In the genomic region with DNA sequence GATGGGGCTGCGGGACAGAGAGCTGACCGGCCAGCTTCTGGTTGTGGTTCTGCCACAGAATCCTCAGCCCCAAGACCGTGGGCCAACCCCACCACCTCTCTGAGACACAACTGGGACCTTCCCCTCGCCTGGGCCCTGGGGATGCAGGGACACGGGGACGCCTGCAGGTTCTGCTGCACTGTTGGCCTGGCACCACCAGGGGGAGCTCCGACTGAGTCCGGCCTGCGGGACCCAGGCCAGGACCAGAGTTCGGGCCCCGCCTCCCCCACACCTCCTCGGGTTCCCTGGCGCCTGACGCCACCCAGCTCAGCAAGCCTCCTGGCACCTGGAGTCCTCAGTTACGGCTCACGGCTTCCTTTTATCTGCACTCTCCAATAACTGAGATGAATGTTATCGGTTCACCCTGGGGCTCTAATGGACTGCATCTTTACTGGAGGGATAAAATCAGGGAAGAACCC, we compare ENCODE assay signal across 8 cellular contexts. TPM values are rescaled to one million over a fixed set of nuclear protein-coding genes. Genes with fewer than 3 reads are reported as not detected.
A peak's percentile ranks its signal among the peaks of the same experiment; 100 is the strongest.
DNase-seq lines count a peak whose midpoint lies in the region; ATAC-seq, FAIRE-seq and TF ChIP-seq lines count a peak whose summit lies in the region.

No MANE protein-coding gene starts in this region.

- no peak for TF ChIP-seq POLR2A in H1 (IDR thresholded peaks at IDR 0.05; ENCODE audit: control extremely low read depth in 1 of 2, low read depth in 2 of 2, low read length in 2 of 2)

- H3K36me3 ChIP-seq in CD8-positive, alpha-beta T cell (ENCODE audit: insufficient read depth, low read length) = no peaks in the 10 kb centered on the region
- H3K36me3 ChIP-seq in H1 (ENCODE audit: control insufficient read depth in 2 of 4, insufficient read depth in 4 of 4, low read length in 3 of 4) = peaks cover 0 to 20% (median 13%) of the 10 kb centered on the region in 4 experiments; a peak in 4 of 8 replicates

- CTCF ChIA-PET in CD8-positive, alpha-beta T cell (lab: Charles Lee) = interaction anchor here (0.7 to 2.5 kb wide), 23 partner anchors 8 to 267 kb away, joined by 3 to 24 read pairs (median 4); no protein-coding TSS in a partner anchor
- CTCF ChIA-PET in H1 (lab: Charles Lee; ENCODE audit: partially characterized antibody) = interaction anchor here (0.6 to 10.2 kb wide), 39 partner anchors 8 to 1028 kb away, joined by 3 to 110 read pairs (median 4); no protein-coding TSS in a partner anchor

- H3K23me2 ChIP-seq in H1 (ENCODE audit: low read depth, low read length) = no peaks in the 10 kb centered on the region

- no peak overlapping the region for H3K4me3 Mint-ChIP-seq in CD8-positive, alpha-beta T cell

- H3K9me3 Mint-ChIP-seq in CD8-positive, alpha-beta T cell = no peaks in the 10 kb centered on the region

- H3K36me3 Mint-ChIP-seq in CD8-positive, alpha-beta T cell = no peaks in the 10 kb centered on the region

- H3K79me1 ChIP-seq in H1 (ENCODE audit: low read depth, low read length) = peaks cover 4% of the 10 kb centered on the region; the same call in 1 of the 2 replicates

- peak; percentile 48 to 82 (median 67) for DNase-seq in CD8-positive, alpha-beta T cell
- peak; percentile 56 for DNase-seq in HT1080 (ENCODE audit: low read depth)
- DNase-seq in NOMO-1 treated with dmso at 0.1 percent for 144 hours (lab: John Stamatoyannopoulos, UW; ENCODE audit: unreplicated experiment) = peak; percentile 18
- peak; percentile 54 to 79 (median 72) for DNase-seq in activated CD8-positive, alpha-beta memory T cell treated with anti-CD3 and anti-CD28 coated beads for 48 hours (ENCODE audit: low read depth in 2 of 3, low spot score in 2 of 3)
- DNase-seq in H1 (ENCODE audit: low read depth in 1 of 2, low spot score in 2 of 2) = peak; percentile 38 to 98
- peak; percentile 87 for DNase-seq in mucosa of gallbladder (ENCODE audit: low spot score)
- peak; percentile 46 to 55 for DNase-seq in stimulated activated CD8-positive, alpha-beta memory T cell treated with anti-CD3 and anti-CD28 coated beads, Interleukin-7, amount 100 ng/mL, for 4 hours (ENCODE audit: low read depth in 2 of 2)

- no peaks in the 10 kb centered on the region for H3K27me3 ChIP-seq in CD8-positive, alpha-beta T cell (ENCODE audit: insufficient read depth, low read length)
- H3K27me3 ChIP-seq in H1 (replicated peaks in 1 of 4; ENCODE audit: control insufficient read depth in 3 of 4, extremely low read depth in 1 of 4, insufficient read depth in 3 of 4, low read length in 3 of 4) = no peaks in the 10 kb centered on the region

- H3K4ac ChIP-seq in H1 (replicated peaks; ENCODE audit: insufficient read length, low read depth, low read length) = no peak overlapping the region

- no peak for TF ChIP-seq EP300 in H1 (IDR thresholded peaks at IDR 0.05; ENCODE audit: borderline replicate concordance in 1 of 2, low read depth in 2 of 2, low read length in 2 of 2)

- H3K27me3 Mint-ChIP-seq in CD8-positive, alpha-beta T cell (ENCODE audit: low read depth) = no peaks in the 10 kb centered on the region

- WGBS in H1 (ENCODE audit: extremely low coverage in 1 of 2, insufficient coverage in 1 of 2, insufficient read length in 1 of 2, insufficient replicate concordance in 2 of 2, low coverage in 1 of 2, low lambda C conversion rate in 2 of 2, missing lambda C conversion rate in 1 of 2), 2 experiments = 40% methylated on average over 17 of the region's 17 CpGs; no CpG with 5 or more reads in 1 of the 2 experiments

- no peak overlapping the region for H3K4me3 ChIP-seq in CD8-positive, alpha-beta T cell (ENCODE audit: low read depth, low read length)
- no peak overlapping the region for H3K4me3 ChIP-seq in H1 (ENCODE audit: extremely low read depth in 1 of 4, insufficient read depth in 2 of 4, low read depth in 3 of 4, low read length in 4 of 4)

- no peak overlapping the region for H3K23ac ChIP-seq in H1 (ENCODE audit: insufficient read length)

- intact Hi-C loops in CD8-positive, alpha-beta T cell (cut with DNase I, micrococcal nuclease) = loop anchor here in 1 of 2 experiments (1.0 to 5.0 kb wide), 3 partner anchors 27 to 974 kb away; partner anchors contain the start of gene TBC1D16

- H3K14ac ChIP-seq in H1 (ENCODE audit: insufficient read length) = no peak overlapping the region

- H3K4me1 ChIP-seq in CD8-positive, alpha-beta T cell (ENCODE audit: insufficient read depth, low read length) = peaks cover 11% of the 10 kb centered on the region
- H3K4me1 ChIP-seq in H1 (replicated peaks in 1 of 4; ENCODE audit: control insufficient read depth in 3 of 4, insufficient read depth in 4 of 4, low read length in 3 of 4) = peaks cover 0 to 8% (median 3%) of the 10 kb centered on the region in 4 experiments; a peak in 5 of 7 replicates

- no peak overlapping the region for H3K18ac ChIP-seq in H1 (ENCODE audit: extremely low read depth, low read length)

- no peak overlapping the region for H2BK120ac ChIP-seq in H1 (replicated peaks; ENCODE audit: low read depth, low read length)

- no peak overlapping the region for H4K91ac ChIP-seq in H1 (replicated peaks; ENCODE audit: insufficient read length, low read length)

- FAIRE-seq in H1 (lab: Jason Lieb, UNC) = no peak

- peak; percentile 65 to 76 for TF ChIP-seq RAD21 in H1 (IDR thresholded peaks at IDR 0.05 in 1 of 2, conservative IDR thresholded peaks at IDR 0.05 in 1 of 2; ENCODE audit: low read depth in 2 of 2, low read length in 2 of 2)

- peak; percentile 82 for ATAC-seq in CD8-positive, alpha-beta T cell
- no peak for ATAC-seq in GM19463 (IDR thresholded peaks at IDR 0.05; ENCODE audit: unreplicated experiment)

- POLR2A ChIA-PET in CD8-positive, alpha-beta T cell (lab: Charles Lee) = no interaction called here
- POLR2A ChIA-PET in H1 (lab: Charles Lee; ENCODE audit: partially characterized antibody) = interaction anchor here (0.6 to 4.5 kb wide), 9 partner anchors 9 to 93 kb away, joined by 3 to 34 read pairs (median 4); partner anchors contain the start of gene GAA

- peaks cover 11% of the 10 kb centered on the region for H3K4me1 Mint-ChIP-seq in CD8-positive, alpha-beta T cell (ENCODE audit: low read depth)

- peaks cover 0 to 14% of the 10 kb centered on the region in 2 experiments; a peak in 1 of 4 replicates for H3K79me2 ChIP-seq in H1 (ENCODE audit: control insufficient read depth in 1 of 2, insufficient read depth in 2 of 2, low read length in 2 of 2)

- H2BK15ac ChIP-seq in H1 (ENCODE audit: low read length) = no peak overlapping the region

- H2AK5ac ChIP-seq in H1 (ENCODE audit: low read depth, low read length) = no peak overlapping the region

- H3K9ac ChIP-seq in H1 (replicated peaks in 1 of 4; ENCODE audit: extremely low read depth in 1 of 4, low read depth in 3 of 4, low read length in 3 of 4) = no peak overlapping the region

- no peak overlapping the region for H2BK20ac ChIP-seq in H1 (ENCODE audit: low read length)

- H2BK5ac ChIP-seq in H1 (ENCODE audit: low read depth, low read length) = no peak overlapping the region

- H4K5ac ChIP-seq in H1 (ENCODE audit: insufficient read length, low read depth, low read length) = no peak overlapping the region

- H3K27ac ChIP-seq in CD8-positive, alpha-beta T cell (ENCODE audit: low read depth, low read length) = no peak overlapping the region
- H3K27ac ChIP-seq in H1 (ENCODE audit: low read depth, low read length) = no peak overlapping the region

- H3K4me2 ChIP-seq in H1 (ENCODE audit: insufficient read depth in 1 of 2, low read depth in 2 of 2, low read length in 2 of 2) = no peak overlapping the region

- no peaks in the 10 kb centered on the region for H3K9me3 ChIP-seq in CD8-positive, alpha-beta T cell (ENCODE audit: low read length)
- H3K9me3 ChIP-seq in H1 (ENCODE audit: insufficient read depth in 2 of 2, low read depth in 1 of 2, low read length in 1 of 2) = no peaks in the 10 kb centered on the region

- no peak overlapping the region for H3K27ac Mint-ChIP-seq in CD8-positive, alpha-beta T cell

- peak; percentile 90 for TF ChIP-seq CTCF in CD8-positive, alpha-beta T cell (IDR thresholded peaks at IDR 0.05)
- peak; percentile 92 to 98 (median 96) for TF ChIP-seq CTCF in H1 (IDR thresholded peaks at IDR 0.05; ENCODE audit: control extremely low read depth in 1 of 3, insufficient read depth in 1 of 3, low read depth in 1 of 3, low read length in 3 of 3)

- H2AFZ ChIP-seq in H1 (ENCODE audit: low read length) = no peak overlapping the region

- H2BK12ac ChIP-seq in H1 (ENCODE audit: low read depth, low read length) = no peak overlapping the region

- no peak overlapping the region for H3K56ac ChIP-seq in H1 (replicated peaks; ENCODE audit: insufficient read length, low read depth, low read length)

- H4K20me1 ChIP-seq in H1 (replicated peaks in 1 of 2; ENCODE audit: control insufficient read depth in 1 of 2, insufficient read depth in 2 of 2, low read length in 2 of 2) = peaks cover 7 to 23% of the 10 kb centered on the region in 2 experiments

- H4K8ac ChIP-seq in H1 (ENCODE audit: extremely low read depth, insufficient read depth, low read length) = peak overlapping the region; percentile 20; the same call in 1 of the 2 replicates

RNA-seq across cellular contexts. Expression of gene TBC1D16, which starts 27.3 kb away (rescaled TPM):
- total RNA-seq in CD8-positive, alpha-beta T cell = 1 to 10 TPM; 2.2 to 2.5 TPM
- 24.1 and 24.4 TPM in 2 replicates for total RNA-seq in HT1080 (2014; rRNA removed; shearing (Covaris generic))
- 10.9 and 13.3 TPM in 2 replicates for polyA plus RNA-seq in HT1080 (2015; cell fraction: cytosol; rRNA removed)
- 13.1 and 13.4 TPM in 2 replicates for polyA plus RNA-seq in HT1080 (2015; cell fraction: nucleus; rRNA removed)
- total RNA-seq in H1 (2021; fragmentation: NEBNext Ultra II Directional; extraction: Animal tissue kit (Norgen Biotek cat#: 25700)) = 109 and 111 TPM in 2 replicates
- polyA plus RNA-seq in H1 (2011; rRNA removed) = 21.1 and 29.7 TPM in 2 replicates
- polyA plus RNA-seq in H1 (2011; cell fraction: cytosol; rRNA removed) = 28.8 TPM
- polyA plus RNA-seq in H1 (2011; cell fraction: nucleus; rRNA removed) = 47.7 TPM
- polyA plus RNA-seq in H1 (2012, experiment 1 of 2) = 46.6 to 63.2 TPM (median 51.9 TPM) in 4 replicates
- 41.5 TPM for polyA plus RNA-seq in H1 (2012, experiment 2 of 2)
- 32.7 TPM for polyA plus RNA-seq in H1 (2013, experiment 1 of 2)
- 34.5 TPM for polyA plus RNA-seq in H1 (2013, experiment 2 of 2)
- 64.0 and 65.1 TPM in 2 replicates for polyA minus RNA-seq in H1 (2011; rRNA and poly(A)+ RNA removed)
- 50.4 TPM for polyA minus RNA-seq in H1 (2011; cell fraction: cytosol; rRNA and poly(A)+ RNA removed)
- polyA minus RNA-seq in H1 (2011; cell fraction: nucleus; rRNA and poly(A)+ RNA removed) = 44.3 TPM
- total RNA-seq in mucosa of gallbladder = 38.4 TPM

RNA-seq across cellular contexts. Expression of gene CCDC40, which starts 28.0 kb away (rescaled TPM):
- total RNA-seq in CD8-positive, alpha-beta T cell = 1 to 10 TPM; 1.0 to 1.2 TPM
- 0.27 and 2.0 TPM in 2 replicates for total RNA-seq in HT1080 (2014; rRNA removed; shearing (Covaris generic))
- 2.1 and 2.4 TPM in 2 replicates for polyA plus RNA-seq in HT1080 (2015; cell fraction: cytosol; rRNA removed)
- polyA plus RNA-seq in HT1080 (2015; cell fraction: nucleus; rRNA removed) = 2.0 and 6.1 TPM in 2 replicates
- total RNA-seq in H1 (2021; fragmentation: NEBNext Ultra II Directional; extraction: Animal tissue kit (Norgen Biotek cat#: 25700)) = 11.5 and 11.6 TPM in 2 replicates
- 4.1 and 4.8 TPM in 2 replicates for polyA plus RNA-seq in H1 (2011; rRNA removed)
- polyA plus RNA-seq in H1 (2011; cell fraction: cytosol; rRNA removed) = 6.4 TPM
- 11.8 TPM for polyA plus RNA-seq in H1 (2011; cell fraction: nucleus; rRNA removed)
- polyA plus RNA-seq in H1 (2012, experiment 1 of 2) = 8.1 to 15.2 TPM (median 9.5 TPM) in 4 replicates
- 3.3 TPM for polyA plus RNA-seq in H1 (2012, experiment 2 of 2)
- polyA plus RNA-seq in H1 (2013, experiment 1 of 2) = 3.0 TPM
- 2.9 TPM for polyA plus RNA-seq in H1 (2013, experiment 2 of 2)
- 3.7 and 4.0 TPM in 2 replicates for polyA minus RNA-seq in H1 (2011; rRNA and poly(A)+ RNA removed)
- 8.0 TPM for polyA minus RNA-seq in H1 (2011; cell fraction: cytosol; rRNA and poly(A)+ RNA removed)
- polyA minus RNA-seq in H1 (2011; cell fraction: nucleus; rRNA and poly(A)+ RNA removed) = 3.8 TPM
- total RNA-seq in mucosa of gallbladder = 13.5 TPM

Comparison
In these comparisons a context has a peak if more than half of its experiments do, and no peak if none do; other contexts are left out.
1. DNase-seq: peak in every context shown above with its lines; median percentile 87 in mucosa of gallbladder; 72 in activated CD8-positive, alpha-beta memory T cell treated with anti-CD3 and anti-CD28 coated beads for 48 hours; 68 in H1; 67 in CD8-positive, alpha-beta T cell; 56 in HT1080; 50 in stimulated activated CD8-positive, alpha-beta memory T cell treated with anti-CD3 and anti-CD28 coated beads, Interleukin-7, amount 100 ng/mL, for 4 hours; 18 in NOMO-1 treated with dmso at 0.1 percent for 144 hours.